14 cellular contexts compared by ENCODE assay signal in the genomic region with DNA sequence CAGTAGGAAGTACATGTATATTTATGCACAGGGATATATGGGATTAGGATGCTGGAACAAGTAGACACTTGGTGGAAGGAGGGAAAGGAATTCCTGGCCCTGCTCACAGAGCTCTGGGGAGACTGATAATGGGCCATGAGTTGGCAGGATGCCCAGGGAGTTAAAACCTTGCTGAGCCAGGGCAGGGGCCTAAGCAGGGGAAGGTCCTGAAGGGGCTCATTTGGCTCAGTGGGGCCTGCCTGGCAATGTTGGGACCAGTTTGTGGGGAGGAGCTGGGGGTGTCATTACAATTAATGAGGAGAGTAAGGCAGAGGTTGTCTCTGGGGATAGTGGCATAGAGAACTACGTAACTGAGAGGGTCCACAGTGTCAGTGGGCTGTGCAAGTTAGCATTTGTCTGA.
DNase-seq lines count a peak whose midpoint lies in the region; ATAC-seq and TF ChIP-seq lines count a peak whose summit lies in the region.
"Had no signal": no experiment of that assay in that cellular context is flagged by ENCODE, and none has a peak within 500 bp of the region (broad histone marks: within the 10 kb centered on the region; RNA-seq: fewer than 3 reads in every experiment).

No MANE protein-coding gene starts in this region.

- H3K9me3 ChIP-seq in Karpas-422 (ENCODE audit: low read length) = no peaks in the 10 kb centered on the region
- H3K9me3 ChIP-seq in SJCRH30 (replicated peaks) = no peaks in the 10 kb centered on the region
- H3K9me3 ChIP-seq in heart right ventricle = no peaks in the 10 kb centered on the region

- H2AFZ ChIP-seq in Karpas-422 (ENCODE audit: low read length) = 0 out of 2 replicates have a peak overlapping the region, but pooled peaks have one; percentile 43

- H3K9me2 ChIP-seq in Karpas-422 (replicated peaks; ENCODE audit: insufficient read depth, low read length) = no peaks in the 10 kb centered on the region

- H3K27ac ChIP-seq in Karpas-422 (ENCODE audit: low read length) (no peak overlapping the region), SJCRH30 (no peak overlapping the region), heart right ventricle (no peak overlapping the region), coronary artery (no peak overlapping the region)
- H3K27ac ChIP-seq: HL-60, KMS-11 had no signal

- peaks cover 11% of the 10 kb centered on the region for H3K4me1 ChIP-seq in Karpas-422 (ENCODE audit: low read length)
- H3K4me1 ChIP-seq in SJCRH30 = no peaks in the 10 kb centered on the region; the same call in 1 of the 2 replicates
- peaks cover 4 to 17% (median 8%) of the 10 kb centered on the region in 9 donors for H3K4me1 ChIP-seq in heart right ventricle

- H3K79me2 ChIP-seq in Karpas-422 (ENCODE audit: low read length) = no peaks in the 10 kb centered on the region

- no peaks in the 10 kb centered on the region for H4K20me1 ChIP-seq in Karpas-422 (ENCODE audit: insufficient read depth, low read depth, low read length)

- ATAC-seq in heart right ventricle = peak in 3 of 8 donors; percentile 56 to 75 (median 69)
- no peak for ATAC-seq in HG02884 (IDR thresholded peaks at IDR 0.05; ENCODE audit: unreplicated experiment)

- H3K4me3 ChIP-seq in Karpas-422 (ENCODE audit: low read length) (peak overlapping the region; percentile 41; the same call in 1 of the 2 replicates), SJCRH30 (no peak overlapping the region), heart right ventricle (no peak overlapping the region), coronary artery (no peak overlapping the region)

- no peak for TF ChIP-seq CTCF in heart right ventricle (IDR thresholded peaks at IDR 0.05)
- TF ChIP-seq CTCF in coronary artery (IDR thresholded peaks at IDR 0.05) = no peak

- H3K9ac ChIP-seq in Karpas-422 (ENCODE audit: low read length) = no peak overlapping the region
- H3K9ac ChIP-seq: KMS-11 had no signal

- 64 to 83% methylated on average over 1 of the region's 1 CpG for WGBS in heart right ventricle, 2 donors

- DNase-seq in Ammon's horn (ENCODE audit: low spot score) (peak; percentile 18), Karpas-422 (peak; percentile 43), SJCRH30 (peak; percentile 58 to 60), heart right ventricle (peak; percentile 18 to 49), DMS114 treated with DMSO at 0.1 percent for 48 hours (lab: John Stamatoyannopoulos, UW; ENCODE audit: unreplicated experiment) (no peak), coronary artery (ENCODE audit: low spot score) (no peak)
- no peak for DNase-seq in stimulated activated CD4-positive, alpha-beta T cell treated with anti-CD3 and anti-CD28 coated beads, Interleukin-12 subunit alpha, Interleukin-12 subunit beta, amount 100 ng/mL, for 4 hours
- DNase-seq: cerebellar nuclear complex, mammary epithelial cell, NCI-H1694, nephron progenitor cell had no signal

- intact Hi-C loops in heart right ventricle (cut with DNase I) = no loop called here

- peak overlapping the region; percentile 47 for H3K4me2 ChIP-seq in Karpas-422 (ENCODE audit: low read depth, low read length, poor library complexity, severe bottlenecking)
- H3K4me2 ChIP-seq: KMS-11 had no signal

- H3K36me3 ChIP-seq in Karpas-422 (ENCODE audit: insufficient read depth, low read length) (no peaks in the 10 kb centered on the region), SJCRH30 (no peaks in the 10 kb centered on the region), heart right ventricle (no peaks in the 10 kb centered on the region)

- H3K27me3 ChIP-seq in Karpas-422 (ENCODE audit: low read length) = no peaks in the 10 kb centered on the region
- H3K27me3 ChIP-seq in SJCRH30 = no peaks in the 10 kb centered on the region
- peaks cover 0 to 7% (median 0%) of the 10 kb centered on the region in 7 donors for H3K27me3 ChIP-seq in heart right ventricle

Comparison
In these comparisons a context has a peak if more than half of its experiments do, and no peak if none do; other contexts are left out.
1. DNase-seq: peak in Ammon's horn (single experiment), Karpas-422 (single experiment), SJCRH30 (2 of 2) and heart right ventricle (2 of 2); none in DMS114 treated with DMSO at 0.1 percent for 48 hours (single experiment), stimulated activated CD4-positive, alpha-beta T cell treated with anti-CD3 and anti-CD28 coated beads, Interleukin-12 subunit alpha, Interleukin-12 subunit beta, amount 100 ng/mL, for 4 hours (single experiment) and coronary artery (single experiment).